Comparison of ENCODE assay signal across 15 cellular contexts in the genomic region with DNA sequence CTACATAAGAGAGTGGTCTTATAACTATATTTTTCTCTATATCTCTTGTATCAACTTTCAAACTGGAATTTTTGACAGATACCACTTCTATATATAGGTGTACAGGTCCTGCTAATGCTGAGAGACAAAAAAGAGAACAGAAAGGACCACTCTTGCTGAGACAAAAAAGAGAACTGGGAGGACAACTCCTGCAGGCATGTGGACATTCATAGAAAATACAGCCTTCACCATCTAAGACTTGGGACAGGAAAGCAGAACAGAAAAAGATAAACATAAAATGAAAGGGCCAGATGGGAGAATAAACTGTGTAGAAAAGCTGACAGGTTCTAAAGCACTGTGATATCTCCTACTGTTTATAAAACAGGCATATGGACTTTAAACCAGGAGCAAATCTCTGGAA.
DNase-seq lines count a peak whose midpoint lies in the region; ATAC-seq and TF ChIP-seq lines count a peak whose summit lies in the region.
"Had no signal": no experiment of that assay in that cellular context is flagged by ENCODE, and none has a peak within 500 bp of the region (broad histone marks: within the 10 kb centered on the region; RNA-seq: fewer than 3 reads in every experiment).

No MANE protein-coding gene starts in this region.

- H3K27ac Mint-ChIP-seq in natural killer cell (no peak overlapping the region), T-helper 17 cell (no peak overlapping the region)
- H3K27ac Mint-ChIP-seq in activated T-cell treated with anti-CD3 and anti-CD28 coated beads, Interleukin-2, amount 50 U/mL, for 24 hours = no peak overlapping the region

- H3K4me1 Mint-ChIP-seq in natural killer cell = no peaks in the 10 kb centered on the region
- H3K4me1 Mint-ChIP-seq in T-helper 17 cell = no peaks in the 10 kb centered on the region
- no peaks in the 10 kb centered on the region for H3K4me1 Mint-ChIP-seq in activated T-cell treated with anti-CD3 and anti-CD28 coated beads, Interleukin-2, amount 50 U/mL, for 24 hours (ENCODE audit: low read depth)
- H3K4me1 Mint-ChIP-seq: neural crest cell had no signal

- H3K9me3 Mint-ChIP-seq in natural killer cell = peaks cover 13 to 18% of the 10 kb centered on the region in 2 donors
- peaks cover 9% of the 10 kb centered on the region for H3K9me3 Mint-ChIP-seq in activated T-cell treated with anti-CD3 and anti-CD28 coated beads, Interleukin-2, amount 50 U/mL, for 24 hours

- TF ChIP-seq CTCF in GM12864 (IDR thresholded peaks at IDR 0.05; ENCODE audit: low read depth, low read length, missing control alignments) (no peak), natural killer cell (IDR thresholded peaks at IDR 0.05) (no peak), lower leg skin (IDR thresholded peaks at IDR 0.05) (no peak)

- TF ChIP-seq POLR2A in lower leg skin (IDR thresholded peaks at IDR 0.05) = no peak

- ATAC-seq in GM19463 (IDR thresholded peaks at IDR 0.05; ENCODE audit: unreplicated experiment) (peak; percentile 80), HG02938 (IDR thresholded peaks at IDR 0.05; ENCODE audit: unreplicated experiment) (peak; percentile 64), HG03565 (IDR thresholded peaks at IDR 0.05; ENCODE audit: unreplicated experiment) (peak; percentile 95), natural killer cell (no peak), T-helper 17 cell (no peak)

- intact Hi-C loops in natural killer cell (cut with micrococcal nuclease) (no loop called here), lower leg skin (cut with DNase I; ENCODE audit: low total_unique reads) (no loop called here)

- H3K36me3 Mint-ChIP-seq in natural killer cell = no peaks in the 10 kb centered on the region
- no peaks in the 10 kb centered on the region for H3K36me3 Mint-ChIP-seq in T-helper 17 cell (ENCODE audit: low read depth)
- no peaks in the 10 kb centered on the region for H3K36me3 Mint-ChIP-seq in activated T-cell treated with anti-CD3 and anti-CD28 coated beads, Interleukin-2, amount 50 U/mL, for 24 hours (ENCODE audit: low read depth)

- no peaks in the 10 kb centered on the region for H3K27me3 Mint-ChIP-seq in natural killer cell (ENCODE audit: low read depth in 2 of 2)
- H3K27me3 Mint-ChIP-seq in T-helper 17 cell = no peaks in the 10 kb centered on the region
- no peaks in the 10 kb centered on the region for H3K27me3 Mint-ChIP-seq in activated T-cell treated with anti-CD3 and anti-CD28 coated beads, Interleukin-2, amount 50 U/mL, for 24 hours

- no peak overlapping the region for H3K4me3 ChIP-seq in GM12864 (ENCODE audit: low read depth, low read length)
- H3K4me3 ChIP-seq in lower leg skin (ENCODE audit: low read depth, poor library complexity, severe bottlenecking) = no peak overlapping the region
- H3K4me3 ChIP-seq: SJSA1, spleen had no signal

- H3K4me3 Mint-ChIP-seq in natural killer cell (no peak overlapping the region), T-helper 17 cell (no peak overlapping the region)
- no peak overlapping the region for H3K4me3 Mint-ChIP-seq in activated T-cell treated with anti-CD3 and anti-CD28 coated beads, Interleukin-2, amount 50 U/mL, for 24 hours
- H3K4me3 Mint-ChIP-seq: neural crest cell had no signal

- DNase-seq in GM12864 (ENCODE audit: low read depth) (peak; percentile 71), natural killer cell (no peak), T-helper 17 cell (no peak), lower leg skin (ENCODE audit: low spot score in 2 of 2) (no peak)
- no peak for DNase-seq in activated T-cell treated with anti-CD3 and anti-CD28 coated beads, Interleukin-2, amount 50 U/mL, for 24 hours
- DNase-seq: activated CD4-positive, alpha-beta T cell treated with anti-CD3 and anti-CD28 coated beads for 1 hour; activated naive CD4-positive, alpha-beta T cell treated with Interleukin-2 at 50 U/mL for 16 hours; cerebellar nuclear complex; DND-41; spleen had no signal

- no peaks in the 10 kb centered on the region for H3K9me3 ChIP-seq in T-helper 17 cell (ENCODE audit: control insufficient read depth, low read length, poor library complexity, severe bottlenecking)
- H3K9me3 ChIP-seq: SJSA1, spleen had no signal

Comparison
In these comparisons a context has a peak if more than half of its experiments do, and no peak if none do; other contexts are left out.
1. ATAC-seq: peak in GM19463 (single experiment), HG02938 (single experiment) and HG03565 (single experiment); none in natural killer cell (0 of 3) and T-helper 17 cell (single experiment).